Comparison of ENCODE assay signal across 12 cellular contexts in the genomic region with DNA sequence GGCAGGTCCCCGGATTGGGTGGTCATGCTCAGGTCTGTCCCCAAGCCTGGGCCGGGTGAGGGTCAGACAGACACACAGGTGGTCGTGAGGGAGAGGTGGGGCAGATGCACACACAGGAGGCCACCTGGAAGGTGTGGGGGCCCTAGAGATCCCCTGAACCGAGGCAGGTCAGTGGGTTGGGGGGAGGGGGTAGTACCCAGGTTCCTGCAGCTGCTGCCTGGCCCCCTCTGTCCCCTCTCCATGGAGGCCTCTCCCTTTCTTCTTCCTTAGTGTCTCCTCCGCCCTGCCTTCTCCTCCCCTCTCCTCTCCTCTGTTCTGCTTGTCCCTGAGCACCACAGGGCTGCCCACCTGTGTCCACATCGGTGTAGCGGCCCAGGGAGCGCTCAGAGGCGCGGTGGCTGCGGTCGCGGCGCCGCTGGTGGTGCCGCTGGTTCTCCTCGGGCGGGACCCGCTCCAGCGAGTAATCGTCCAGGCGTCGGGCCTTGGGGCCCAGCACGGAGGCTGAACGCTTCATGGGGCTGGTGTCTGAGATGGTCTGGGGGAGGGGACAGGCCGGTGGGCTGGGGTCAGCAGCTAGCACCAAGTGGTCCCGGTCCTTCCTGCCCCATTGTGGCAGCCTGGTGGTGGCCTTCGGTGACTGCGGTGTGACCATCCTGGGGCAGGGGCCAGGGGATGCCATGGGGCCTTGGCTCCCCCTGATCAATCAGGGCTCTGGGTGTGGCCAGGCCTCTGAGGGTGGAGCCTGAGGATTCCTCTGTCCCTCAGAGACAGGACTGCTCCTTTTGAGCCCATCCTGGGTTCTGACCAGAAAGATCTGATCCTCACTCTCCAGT. TPM values are rescaled to one million over a fixed set of nuclear protein-coding genes. Genes with fewer than 3 reads are reported as not detected.
DNase-seq lines count a peak whose midpoint lies in the region; FAIRE-seq and TF ChIP-seq lines count a peak whose summit lies in the region.
"Had no signal": no experiment of that assay in that cellular context is flagged by ENCODE, and none has a peak within 500 bp of the region (broad histone marks: within the 10 kb centered on the region; RNA-seq: fewer than 3 reads in every experiment).

No MANE protein-coding gene starts in this region.

- 85 to 89% (median 86%) methylated on average over 20 to 29 of the region's 29 CpGs for WGBS in adrenal gland, 4 donors

- H2AFZ ChIP-seq in ACC112 (ENCODE audit: low read length, unreplicated experiment): no peak overlapping the region

- CTCF ChIA-PET in GM10248 (lab: Yijun Ruan, JAX) (no interaction called here), RWPE1 (lab: Yijun Ruan, JAX) (interaction anchor here (0.6 kb wide), 3 partner anchors 45 to 58 kb away, joined by 3 read pairs; no protein-coding TSS in a partner anchor)

- no peaks in the 10 kb centered on the region for H3K79me2 ChIP-seq in ACC112 (ENCODE audit: control insufficient read depth, insufficient read depth, low read length, unreplicated experiment)

- FAIRE-seq in urothelium cell line (lab: Jason Lieb, UNC): no peak
- FAIRE-seq: keratinocyte had no signal

- no peaks in the 10 kb centered on the region for H3K9me3 ChIP-seq in adrenal gland (replicated peaks in 1 of 3)
- H3K9me3 ChIP-seq: prostate gland had no signal

- no peaks in the 10 kb centered on the region for H3K36me3 ChIP-seq in ACC112 (ENCODE audit: insufficient read depth, low read length)
- H3K36me3 ChIP-seq in adrenal gland (replicated peaks in 1 of 2): no peaks in the 10 kb centered on the region
- H3K36me3 ChIP-seq: prostate gland had no signal

- H3K27me3 ChIP-seq in ACC112 (ENCODE audit: insufficient read depth, low read length): no peaks in the 10 kb centered on the region
- H3K27me3 ChIP-seq in adrenal gland: no peaks in the 10 kb centered on the region

- H3K4me3 ChIP-seq in ACC112 (ENCODE audit: low read depth, low read length): peak overlapping the region; percentile 65; the same call in 1 of the 2 replicates
- no peak overlapping the region for H3K4me3 ChIP-seq in adrenal gland

- POLR2A ChIA-PET in GM10248 (lab: Yijun Ruan, JAX) (no interaction called here), RWPE1 (lab: Yijun Ruan, JAX; ENCODE audit: low non-redundant PET) (no interaction called here)

- peaks cover 3% of the 10 kb centered on the region for H3K4me1 ChIP-seq in ACC112 (ENCODE audit: control insufficient read depth, insufficient read depth, low read length, unreplicated experiment)
- H3K4me1 ChIP-seq in adrenal gland (replicated peaks in 1 of 2): no peaks in the 10 kb centered on the region
- H3K4me1 ChIP-seq: prostate gland had no signal

- DNase-seq in GM10248 (ENCODE audit: extremely low spot score) (peak; percentile 71), RWPE1 (ENCODE audit: low spot score) (no peak), left kidney (ENCODE audit: low read depth, low spot score) (peak; percentile 69), urothelium cell line (ENCODE audit: low spot score) (no peak), SW 1271 (lab: John Stamatoyannopoulos, UW) (no peak), adrenal gland (no peak), DMS53 (lab: John Stamatoyannopoulos, UW) (no peak)

- no peak for TF ChIP-seq POLR2A in adrenal gland (IDR thresholded peaks at IDR 0.05)

- TF ChIP-seq CTCF in GM10248 (IDR thresholded peaks at IDR 0.05; ENCODE audit: control extremely low read depth, extremely low read depth, low read depth, missing control alignments) (no peak), RWPE1 (conservative IDR thresholded peaks at IDR 0.05; ENCODE audit: low read depth) (no peak), adrenal gland (IDR thresholded peaks at IDR 0.05) (no peak)

- H3K27ac ChIP-seq in ACC112 (ENCODE audit: low read depth, low read length) (no peak overlapping the region), RWPE1 (peak overlapping the region; percentile 93), adrenal gland (peak overlapping the region in 1 of 5 donors; percentile 88)
- H3K27ac ChIP-seq: epithelial cell of prostate, prostate gland, VCaP had no signal

- intact Hi-C loops in adrenal gland (cut with DNase I): no loop called here

RNA-seq across cellular contexts. Expression of a gene that starts 59.0 kb away (rescaled TPM):
- 100 to 1,000 TPM in 2 of 8 donors, 10 to 100 TPM in 6; 36.4 to 121 (median 61.8) TPM for total RNA-seq in adrenal gland
- polyA plus RNA-seq in adrenal gland: 100 to 1,000 TPM in 1 of 3 donors, 10 to 100 TPM in 1, 1 to 10 TPM in 1; 7.4 to 120 (median 97.1) TPM

RNA-seq across cellular contexts. Expression of a gene that starts 59.0 kb away (rescaled TPM):
- 10 to 100 TPM; 30.5 to 90.7 (median 65.0) TPM for total RNA-seq in adrenal gland
- 100 to 1,000 TPM in 2 of 3 donors, 10 to 100 TPM in 1; 16.0 to 182 (median 159) TPM for polyA plus RNA-seq in adrenal gland

Comparison
In these comparisons a context has a peak if more than half of its experiments do, and no peak if none do; other contexts are left out.
1. DNase-seq: peak in GM10248 (single experiment) and left kidney (single experiment); none in RWPE1 (single experiment), urothelium cell line (single experiment), SW 1271 (0 of 2), adrenal gland (0 of 7) and DMS53 (single experiment).